Comparison of ENCODE assay signal across 22 cellular contexts in the genomic region with DNA sequence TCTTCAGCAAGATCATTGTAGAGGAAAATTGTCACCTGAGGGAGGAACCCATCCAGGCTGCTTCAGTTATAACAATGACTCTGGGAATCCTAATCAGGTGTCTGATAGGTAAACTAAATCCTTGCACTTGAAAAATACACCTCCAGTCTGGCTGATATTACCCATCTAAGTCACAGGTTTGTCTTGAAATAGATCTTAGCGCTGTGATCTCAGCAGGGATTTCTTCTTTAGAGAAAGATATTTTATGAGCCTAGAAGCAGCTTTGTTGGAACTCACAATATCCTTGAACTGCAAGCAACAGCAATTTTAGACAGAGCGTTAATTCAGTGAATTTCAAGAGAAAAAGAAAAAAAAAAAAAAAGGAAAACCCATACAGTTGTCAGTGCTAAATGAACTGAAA.
DNase-seq lines count a peak whose midpoint lies in the region; ATAC-seq and TF ChIP-seq lines count a peak whose summit lies in the region.
"Had no signal": no experiment of that assay in that cellular context is flagged by ENCODE, and none has a peak within 500 bp of the region (broad histone marks: within the 10 kb centered on the region; RNA-seq: fewer than 3 reads in every experiment).

No MANE protein-coding gene starts in this region.

- H3K4me3 Mint-ChIP-seq in activated T-cell treated with anti-CD3 and anti-CD28 coated beads, Interleukin-2, amount 50 U/mL, for 72 hours, result no peak overlapping the region
- H3K4me3 Mint-ChIP-seq in activated T-cell treated with anti-CD3 and anti-CD28 coated beads, Interleukin-2, amount 50 U/mL, for 24 hours, result no peak overlapping the region
- H3K4me3 Mint-ChIP-seq: activated B cell treated with CpG ODN at 0.5 μM for 24 hours; activated CD4-positive, alpha-beta memory T cell treated with anti-CD3 and anti-CD28 coated beads, Interleukin-2, amount 10 ng/mL, durations not matched to agents 7 days and 5 days; memory B cell; natural killer cell; stimulated activated memory B cell treated with anti-CD40 and anti-IgM and Interleukin-4, amounts not matched to agents 10 μg/mL and 1 μg/mL and 100 μg/mL, for 72 hours had no signal

- H3K27ac ChIP-seq in esophagus muscularis mucosa (replicated peaks in 1 of 4), result peak overlapping the region; percentile 63 to 78 (median 69)
- H3K27ac ChIP-seq in osteoblast (ENCODE audit: low read depth, low read length), result peak overlapping the region; percentile 73
- H3K27ac ChIP-seq in thyroid gland, result peak overlapping the region; percentile 66 to 88 (median 66)
- H3K27ac ChIP-seq: cardiac muscle cell had no signal

- ATAC-seq in activated T-cell treated with anti-CD3 and anti-CD28 coated beads, Interleukin-2, amount 50 U/mL, for 72 hours (replicated peaks in 1 of 2), result no peak
- ATAC-seq: natural killer cell; stimulated activated memory B cell treated with anti-CD40 and anti-IgM and Interleukin-4, amounts not matched to agents 10 μg/mL and 1 μg/mL and 100 μg/mL, for 72 hours had no signal

- peaks cover 38 to 52% (median 48%) of the 10 kb centered on the region in 4 donors for H3K4me1 ChIP-seq in esophagus muscularis mucosa
- H3K4me1 ChIP-seq in osteoblast (ENCODE audit: insufficient read depth, low read length), result peaks cover 39% of the 10 kb centered on the region
- H3K4me1 ChIP-seq in thyroid gland, result peaks cover 39 to 47% of the 10 kb centered on the region in 2 donors

- WGBS in esophagus muscularis mucosa, result 84% methylated on average over 2 of the region's 2 CpGs
- WGBS in thyroid gland, 2 donors, result 34 to 63% methylated on average over 2 of the region's 2 CpGs
- WGBS in lower leg skin, 2 donors, result 82 to 85% methylated on average over 2 of the region's 2 CpGs

- H3K9me3 ChIP-seq in esophagus muscularis mucosa (no peaks in the 10 kb centered on the region), osteoblast (ENCODE audit: low read depth, low read length) (no peaks in the 10 kb centered on the region), thyroid gland (no peaks in the 10 kb centered on the region)
- H3K9me3 ChIP-seq: HAP-1, tibial artery had no signal

- no peak for TF ChIP-seq POLR2A in esophagus muscularis mucosa (IDR thresholded peaks at IDR 0.05; ENCODE audit: low read depth)
- TF ChIP-seq POLR2A in thyroid gland (IDR thresholded peaks at IDR 0.05), result no peak
- TF ChIP-seq POLR2A in lower leg skin (IDR thresholded peaks at IDR 0.05), result no peak

- DNase-seq in activated T-cell treated with anti-CD3 and anti-CD28 coated beads, Interleukin-2, amount 50 U/mL, for 72 hours, result no peak
- no peak for DNase-seq in activated T-cell treated with anti-CD3 and anti-CD28 coated beads, Interleukin-2, amount 50 U/mL, for 24 hours
- DNase-seq in esophagus muscularis mucosa (ENCODE audit: extremely low spot score), result no peak
- no peak for DNase-seq in osteoblast (ENCODE audit: insufficient read length, low spot score, missing footprints)
- DNase-seq in thyroid gland, result no peak
- no peak for DNase-seq in lower leg skin (ENCODE audit: low spot score in 2 of 2)
- no peak for DNase-seq in cortex of kidney (lab: John Stamatoyannopoulos, UW)
- no peak for DNase-seq in NCI-H2029 (lab: John Stamatoyannopoulos, UW)
- DNase-seq: activated B cell treated with CpG ODN at 0.5 μM for 24 hours; activated CD4-positive, alpha-beta memory T cell treated with anti-CD3 and anti-CD28 coated beads, Interleukin-2, amount 10 ng/mL, durations not matched to agents 7 days and 5 days; foreskin fibroblast; GDM1; MM.1S; natural killer cell; NCI-H146; posterior cingulate gyrus; T-helper 9 cell; tibial artery had no signal

- no peaks in the 10 kb centered on the region for H4K20me1 ChIP-seq in osteoblast (ENCODE audit: insufficient read depth, low read length)

- peaks cover 5 to 10% of the 10 kb centered on the region in 2 donors for H3K36me3 Mint-ChIP-seq in activated T-cell treated with anti-CD3 and anti-CD28 coated beads, Interleukin-2, amount 50 U/mL, for 72 hours (ENCODE audit: insufficient read depth in 2 of 2)
- H3K36me3 Mint-ChIP-seq in activated T-cell treated with anti-CD3 and anti-CD28 coated beads, Interleukin-2, amount 50 U/mL, for 24 hours (ENCODE audit: low read depth), result no peaks in the 10 kb centered on the region
- H3K36me3 Mint-ChIP-seq: memory B cell; natural killer cell; stimulated activated memory B cell treated with anti-CD40 and anti-IgM and Interleukin-4, amounts not matched to agents 10 μg/mL and 1 μg/mL and 100 μg/mL, for 72 hours had no signal

- peaks cover 0 to 5% of the 10 kb centered on the region in 2 donors for H3K9me3 Mint-ChIP-seq in activated T-cell treated with anti-CD3 and anti-CD28 coated beads, Interleukin-2, amount 50 U/mL, for 72 hours
- H3K9me3 Mint-ChIP-seq in activated T-cell treated with anti-CD3 and anti-CD28 coated beads, Interleukin-2, amount 50 U/mL, for 24 hours, result no peaks in the 10 kb centered on the region
- H3K9me3 Mint-ChIP-seq: activated B cell treated with CpG ODN at 0.5 μM for 24 hours; activated CD4-positive, alpha-beta memory T cell treated with anti-CD3 and anti-CD28 coated beads, Interleukin-2, amount 10 ng/mL, durations not matched to agents 7 days and 5 days; memory B cell; natural killer cell; stimulated activated memory B cell treated with anti-CD40 and anti-IgM and Interleukin-4, amounts not matched to agents 10 μg/mL and 1 μg/mL and 100 μg/mL, for 72 hours had no signal

- peaks cover 14% of the 10 kb centered on the region for H3K27me3 Mint-ChIP-seq in activated T-cell treated with anti-CD3 and anti-CD28 coated beads, Interleukin-2, amount 50 U/mL, for 72 hours (ENCODE audit: low read depth)
- peaks cover 13% of the 10 kb centered on the region for H3K27me3 Mint-ChIP-seq in activated T-cell treated with anti-CD3 and anti-CD28 coated beads, Interleukin-2, amount 50 U/mL, for 24 hours

- peak overlapping the region; percentile 9 for H3K27ac Mint-ChIP-seq in activated T-cell treated with anti-CD3 and anti-CD28 coated beads, Interleukin-2, amount 50 U/mL, for 72 hours
- no peak overlapping the region for H3K27ac Mint-ChIP-seq in activated T-cell treated with anti-CD3 and anti-CD28 coated beads, Interleukin-2, amount 50 U/mL, for 24 hours
- H3K27ac Mint-ChIP-seq: activated B cell treated with CpG ODN at 0.5 μM for 24 hours; activated CD4-positive, alpha-beta memory T cell treated with anti-CD3 and anti-CD28 coated beads, Interleukin-2, amount 10 ng/mL, durations not matched to agents 7 days and 5 days; memory B cell; natural killer cell; stimulated activated memory B cell treated with anti-CD40 and anti-IgM and Interleukin-4, amounts not matched to agents 10 μg/mL and 1 μg/mL and 100 μg/mL, for 72 hours had no signal

- peaks cover 28% of the 10 kb centered on the region for H3K4me1 Mint-ChIP-seq in activated T-cell treated with anti-CD3 and anti-CD28 coated beads, Interleukin-2, amount 50 U/mL, for 72 hours (ENCODE audit: low read depth)
- peaks cover 5% of the 10 kb centered on the region for H3K4me1 Mint-ChIP-seq in activated T-cell treated with anti-CD3 and anti-CD28 coated beads, Interleukin-2, amount 50 U/mL, for 24 hours (ENCODE audit: low read depth)
- H3K4me1 Mint-ChIP-seq: activated B cell treated with CpG ODN at 0.5 μM for 24 hours; activated CD4-positive, alpha-beta memory T cell treated with anti-CD3 and anti-CD28 coated beads, Interleukin-2, amount 10 ng/mL, durations not matched to agents 7 days and 5 days; memory B cell; natural killer cell; stimulated activated memory B cell treated with anti-CD40 and anti-IgM and Interleukin-4, amounts not matched to agents 10 μg/mL and 1 μg/mL and 100 μg/mL, for 72 hours had no signal

- H3K4me3 ChIP-seq in esophagus muscularis mucosa, result no peak overlapping the region
- H3K4me3 ChIP-seq in osteoblast (ENCODE audit: insufficient read depth, low read length), result no peak overlapping the region
- H3K4me3 ChIP-seq in thyroid gland (replicated peaks in 1 of 3), result no peak overlapping the region
- H3K4me3 ChIP-seq in lower leg skin (ENCODE audit: low read depth, poor library complexity, severe bottlenecking), result no peak overlapping the region
- H3K4me3 ChIP-seq: cardiac muscle cell, HAP-1, tibial artery had no signal

- H2AFZ ChIP-seq in osteoblast (ENCODE audit: low read length), result no peak overlapping the region

- H3K79me2 ChIP-seq in osteoblast (ENCODE audit: insufficient read depth, low read length), result no peaks in the 10 kb centered on the region

- no peaks in the 10 kb centered on the region for H3K27me3 ChIP-seq in esophagus muscularis mucosa
- H3K27me3 ChIP-seq in osteoblast (ENCODE audit: insufficient read depth, low read length), result no peaks in the 10 kb centered on the region
- no peaks in the 10 kb centered on the region for H3K27me3 ChIP-seq in thyroid gland
- H3K27me3 ChIP-seq: cardiac muscle cell, tibial artery had no signal

- intact Hi-C loops in esophagus muscularis mucosa (cut with DNase I), result loop anchor here (10.0 kb wide), 1 partner anchor 152 kb away; a partner anchor contains a TSS
- intact Hi-C loops in thyroid gland (cut with DNase I), result no loop called here
- intact Hi-C loops in lower leg skin (cut with DNase I; ENCODE audit: low total_unique reads), result no loop called here

- TF ChIP-seq EP300 in esophagus muscularis mucosa (IDR thresholded peaks at IDR 0.05), result no peak

- TF ChIP-seq CTCF in esophagus muscularis mucosa (IDR thresholded peaks at IDR 0.05) (no peak), osteoblast (IDR thresholded peaks at IDR 0.05; ENCODE audit: extremely low read depth, low read depth, low read length) (no peak), thyroid gland (IDR thresholded peaks at IDR 0.05) (no peak), lower leg skin (IDR thresholded peaks at IDR 0.05) (no peak)

- no peak overlapping the region for H3K4me2 ChIP-seq in osteoblast (ENCODE audit: insufficient read depth, low read length)

- H3K36me3 ChIP-seq in esophagus muscularis mucosa (no peaks in the 10 kb centered on the region), osteoblast (ENCODE audit: insufficient read depth, low read length) (no peaks in the 10 kb centered on the region), thyroid gland (no peaks in the 10 kb centered on the region)
- H3K36me3 ChIP-seq: cardiac muscle cell, HAP-1, tibial artery had no signal
